ENCODE assay signal across 20 cellular contexts in the genomic region with DNA sequence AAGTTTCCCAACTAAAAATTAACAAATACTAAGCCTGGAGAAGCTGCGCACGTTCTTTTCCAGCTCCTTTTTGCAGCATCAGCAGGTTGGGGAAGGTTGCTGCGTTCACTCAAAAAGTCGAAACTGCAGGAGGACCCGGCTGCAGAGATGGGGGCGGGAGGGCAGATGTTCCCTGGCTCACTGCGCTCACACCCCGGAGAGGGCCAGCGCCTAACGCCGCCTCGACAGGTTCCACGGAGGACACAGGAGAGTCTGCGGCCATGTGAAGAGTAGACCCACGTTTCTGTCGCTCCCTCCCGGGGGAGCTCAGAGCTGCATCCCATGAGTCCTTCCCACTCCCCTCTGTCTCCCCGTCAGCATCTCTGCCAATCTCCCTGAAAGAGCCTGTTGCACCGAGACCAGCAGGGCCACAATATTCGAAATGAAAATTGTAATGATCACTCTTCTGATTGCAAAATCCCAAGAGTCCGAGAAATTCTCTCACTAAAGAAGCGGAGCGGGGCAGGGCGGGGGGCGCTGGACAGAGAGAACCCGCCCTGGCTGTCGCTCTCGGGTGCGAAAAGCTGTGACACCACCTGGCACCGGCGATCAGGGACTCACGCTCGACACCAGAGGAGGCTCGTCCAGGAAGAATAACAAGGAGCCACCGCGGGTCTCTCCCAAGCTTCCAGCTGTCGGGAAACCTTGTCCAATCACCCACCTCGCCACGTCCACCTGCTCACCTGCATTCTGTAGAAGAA.
A peak's percentile ranks its signal among the peaks of the same experiment; 100 is the strongest.
DNase-seq lines count a peak whose midpoint lies in the region; ATAC-seq, FAIRE-seq and TF ChIP-seq lines count a peak whose summit lies in the region.
"Had no signal": no experiment of that assay in that cellular context is flagged by ENCODE, and none has a peak within 500 bp of the region (broad histone marks: within the 10 kb centered on the region; RNA-seq: fewer than 3 reads in every experiment).

No MANE protein-coding gene starts in this region.

- no peaks in the 10 kb centered on the region for H3K27me3 ChIP-seq in BLaER1 treated with 17β-estradiol and CSF1 and Interleukin-3, amounts not matched to agents 10 nM and 100 nM
- no peaks in the 10 kb centered on the region for H3K27me3 ChIP-seq in colonic mucosa

- no peaks in the 10 kb centered on the region for H4K20me1 ChIP-seq in BLaER1 treated with 17β-estradiol and CSF1 and Interleukin-3, amounts not matched to agents 10 nM and 100 nM

- H3K9ac ChIP-seq in BLaER1 treated with 17β-estradiol and CSF1 and Interleukin-3, amounts not matched to agents 10 nM and 100 nM: no peak overlapping the region
- H3K9ac ChIP-seq in colonic mucosa (ENCODE audit: low read depth in 2 of 2, low read length in 2 of 2): no peak overlapping the region

- FAIRE-seq in H54 (lab: Jason Lieb, UNC): no peak
- FAIRE-seq: HTR-8/SVneo, RCC 7860 had no signal

- H3K4me2 ChIP-seq in BLaER1 treated with 17β-estradiol and CSF1 and Interleukin-3, amounts not matched to agents 10 nM and 100 nM: peak overlapping the region; percentile 4 to 55 (median 30); a peak in 15 of 22 replicates

- DNase-seq in DMS153 (lab: John Stamatoyannopoulos, UW): peak; percentile 1
- no peak for DNase-seq in DMS153 treated with DMSO at 0.1 percent for 48 hours (lab: John Stamatoyannopoulos, UW; ENCODE audit: unreplicated experiment)
- peak; percentile 13 for DNase-seq in colonic mucosa
- peak; percentile 24 for DNase-seq in left kidney (ENCODE audit: low read depth, low spot score)
- no peak for DNase-seq in H54 (ENCODE audit: insufficient read length, low spot score)
- DNase-seq in NCI-H2227 (lab: John Stamatoyannopoulos, UW; ENCODE audit: unreplicated experiment): no peak
- DNase-seq: EL, GF-D8, IMR-90, NCI-H1436 treated with DMSO at 0.1 percent for 48 hours, NCI-H2029, NCI-H226, NCI-H510A treated with DMSO at 0.1 percent for 48 hours, OCI-M1 had no signal

- peaks cover 15 to 21% (median 17%) of the 10 kb centered on the region in 11 experiments for H3K9me3 ChIP-seq in BLaER1 treated with 17β-estradiol and CSF1 and Interleukin-3, amounts not matched to agents 10 nM and 100 nM (replicated peaks in 1 of 11)
- H3K9me3 ChIP-seq in colonic mucosa: no peaks in the 10 kb centered on the region
- H3K9me3 ChIP-seq: HAP-1 had no signal

- no peak for TF ChIP-seq POLR2A in H54 (IDR thresholded peaks at IDR 0.05; ENCODE audit: low read depth, low read length)

- no peak overlapping the region for H3K4me3 ChIP-seq in BLaER1 treated with 17β-estradiol and CSF1 and Interleukin-3, amounts not matched to agents 10 nM and 100 nM
- no peak overlapping the region for H3K4me3 ChIP-seq in colonic mucosa
- H3K4me3 ChIP-seq: HAP-1 had no signal

- intact Hi-C loops in colonic mucosa (cut with DNase I): no loop called here

- peaks cover 9 to 35% (median 27%) of the 10 kb centered on the region in 10 experiments for H3K4me1 ChIP-seq in BLaER1 treated with 17β-estradiol and CSF1 and Interleukin-3, amounts not matched to agents 10 nM and 100 nM
- no peaks in the 10 kb centered on the region for H3K4me1 ChIP-seq in colonic mucosa
- H3K4me1 ChIP-seq: HAP-1 had no signal

- no peak for ATAC-seq in GM19035 (IDR thresholded peaks at IDR 0.05; ENCODE audit: unreplicated experiment)

- no peak for TF ChIP-seq CTCF in colonic mucosa (IDR thresholded peaks at IDR 0.05)

- H3K36me3 ChIP-seq in BLaER1 treated with 17β-estradiol and CSF1 and Interleukin-3, amounts not matched to agents 10 nM and 100 nM: no peaks in the 10 kb centered on the region
- no peaks in the 10 kb centered on the region for H3K36me3 ChIP-seq in colonic mucosa
- H3K36me3 ChIP-seq: HAP-1 had no signal

- no peak overlapping the region for H3K27ac ChIP-seq in BLaER1 treated with 17β-estradiol and CSF1 and Interleukin-3, amounts not matched to agents 10 nM and 100 nM
- H3K27ac ChIP-seq in colonic mucosa: no peak overlapping the region
- H3K27ac ChIP-seq: 22Rv1 had no signal

Comparison
In these comparisons a context has a peak if more than half of its experiments do, and no peak if none do; other contexts are left out.
1. DNase-seq: peak in DMS153 (single experiment), colonic mucosa (single experiment) and left kidney (single experiment); none in DMS153 treated with DMSO at 0.1 percent for 48 hours (single experiment), H54 (single experiment) and NCI-H2227 (single experiment).